In the genomic region with DNA sequence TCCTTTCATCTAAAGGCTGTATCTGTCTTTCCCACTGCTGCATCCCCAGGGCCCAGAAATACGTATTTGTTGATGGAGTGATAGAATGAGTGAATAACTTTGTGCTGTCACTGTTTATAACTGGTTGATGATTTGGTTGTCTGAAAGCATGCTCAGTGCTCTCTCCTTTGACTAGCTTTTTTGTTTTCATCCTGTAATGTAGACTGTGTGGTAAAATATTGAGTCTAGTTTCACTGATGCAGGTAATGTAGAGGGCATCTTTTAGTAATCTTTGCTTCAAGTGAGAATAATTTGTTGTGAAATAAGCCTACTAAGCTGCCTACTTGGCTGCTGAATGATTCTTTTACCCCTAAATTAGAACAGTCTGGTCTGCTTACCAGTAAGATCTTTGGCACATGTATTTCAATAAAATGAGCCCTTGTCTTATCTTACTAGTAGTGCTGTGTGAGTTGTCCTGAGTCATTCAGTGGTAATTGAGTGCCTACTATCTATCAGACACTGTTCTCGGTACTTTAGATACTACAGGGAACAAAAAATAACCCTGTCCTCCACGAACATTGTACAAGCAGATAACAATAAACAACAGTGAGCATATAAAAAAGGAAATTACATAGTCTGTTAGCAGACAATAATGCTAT, we compare ENCODE assay signal across 11 cellular contexts. TPM values are rescaled to one million over a fixed set of nuclear protein-coding genes. Genes with fewer than 3 reads are reported as not detected.
DNase-seq lines count a peak whose midpoint lies in the region; ATAC-seq and TF ChIP-seq lines count a peak whose summit lies in the region.
"Had no signal": no experiment of that assay in that cellular context is flagged by ENCODE, and none has a peak within 500 bp of the region (broad histone marks: within the 10 kb centered on the region; RNA-seq: fewer than 3 reads in every experiment).

No MANE protein-coding gene starts in this region.

- peak overlapping the region; percentile 18 for H3K27ac Mint-ChIP-seq in Calu3 (ENCODE audit: unreplicated experiment)

- intact Hi-C loops in Calu3 (cut with micrococcal nuclease; ENCODE audit: unreplicated experiment), result loop anchor here (5.0 kb wide), 1 partner anchor 40 kb away; the partner anchor contains the start of gene MAPK14

- H3K4me1 Mint-ChIP-seq in Calu3 (ENCODE audit: low read depth, unreplicated experiment), result peaks cover 47% of the 10 kb centered on the region

- no peaks in the 10 kb centered on the region for H3K27me3 ChIP-seq in osteoblast (ENCODE audit: insufficient read depth, low read length)

- no peaks in the 10 kb centered on the region for H3K27me3 Mint-ChIP-seq in Calu3 (ENCODE audit: unreplicated experiment)

- H3K27ac ChIP-seq in osteoblast (ENCODE audit: low read depth, low read length), result peak overlapping the region; percentile 40

- no peaks in the 10 kb centered on the region for H3K36me3 ChIP-seq in osteoblast (ENCODE audit: insufficient read depth, low read length)

- CTCF ChIA-PET in Calu3 (lab: Charles Lee), result no interaction called here

- TF ChIP-seq CTCF in Calu3 (IDR thresholded peaks at IDR 0.05; ENCODE audit: unreplicated experiment) (no peak), fibroblast of pulmonary artery (IDR thresholded peaks at IDR 0.05; ENCODE audit: low read length, missing control alignments) (no peak), osteoblast (IDR thresholded peaks at IDR 0.05; ENCODE audit: extremely low read depth, low read depth, low read length) (no peak)

- H3K4me1 ChIP-seq in osteoblast (ENCODE audit: insufficient read depth, low read length), result peaks cover 29% of the 10 kb centered on the region

- BruUV-seq in Calu3 (replicated peaks; lab: Mats Ljungman, UMichigan), result no TSS peak

- H4K20me1 ChIP-seq in osteoblast (ENCODE audit: insufficient read depth, low read length), result peaks cover 60% of the 10 kb centered on the region

- no peaks in the 10 kb centered on the region for H3K36me3 Mint-ChIP-seq in Calu3 (ENCODE audit: insufficient read depth, unreplicated experiment)

- H3K4me2 ChIP-seq in osteoblast (ENCODE audit: insufficient read depth, low read length), result no peak overlapping the region

- DNase-seq in Calu3, result no peak
- DNase-seq in RPMI7951 (ENCODE audit: low read depth), result peak; percentile 42
- peak; percentile 38 for DNase-seq in fibroblast of pulmonary artery (ENCODE audit: low read depth)
- peak; percentile 73 for DNase-seq in osteoblast (ENCODE audit: insufficient read length, low spot score, missing footprints)
- DNase-seq in activated effector memory CD4-positive, alpha-beta T cell treated with anti-CD3 and anti-CD28 coated beads, Interleukin-2, amount 50 U/mL, for 16 hours, result no peak
- no peak for DNase-seq in kidney glomerular epithelial cell (lab: John Stamatoyannopoulos, UW)
- DNase-seq: EL, MM.1S, NCI-H524 had no signal

- H3K4me3 ChIP-seq in fibroblast of pulmonary artery (replicated peaks; ENCODE audit: low read depth, low read length), result no peak overlapping the region
- H3K4me3 ChIP-seq in osteoblast (ENCODE audit: insufficient read depth, low read length), result no peak overlapping the region

- H2AFZ ChIP-seq in osteoblast (ENCODE audit: low read length), result no peak overlapping the region

- no peaks in the 10 kb centered on the region for H3K9me3 ChIP-seq in osteoblast (ENCODE audit: low read depth, low read length)

- no peak overlapping the region for H3K4me3 Mint-ChIP-seq in Calu3 (ENCODE audit: low read depth, unreplicated experiment)

- H3K79me2 ChIP-seq in osteoblast (ENCODE audit: insufficient read depth, low read length), result peaks cover 90% of the 10 kb centered on the region

- peaks cover 3% of the 10 kb centered on the region for H3K9me3 Mint-ChIP-seq in Calu3 (ENCODE audit: low read depth, unreplicated experiment)

- no peak for ATAC-seq in GM21529 (IDR thresholded peaks at IDR 0.05; ENCODE audit: unreplicated experiment)

RNA-seq across cellular contexts. Expression of gene MAPK14, which starts 39.9 kb away (rescaled TPM):
- total RNA-seq in Calu3 (2022) (59.5 and 60.9 TPM in 2 replicates), osteoblast (86.0 and 90.5 TPM in 2 replicates)
- 54.5 and 62.5 TPM in 2 replicates for total RNA-seq in RPMI7951 (2014; rRNA removed; shearing (Covaris generic))

RNA-seq across cellular contexts. Expression of gene SLC26A8, which starts 43.1 kb away (rescaled TPM):
- total RNA-seq in Calu3 (2022) (0.10 TPM in 1 of 2 replicates, not detected in the other), osteoblast (under 0.01 TPM in 1 of 2 replicates, not detected in the other)
- not detected in 2 replicates for total RNA-seq in RPMI7951 (2014; rRNA removed; shearing (Covaris generic))
- total RNA-seq: dermis microvascular lymphatic vessel endothelial cell had no signal

Comparison
In these comparisons a context has a peak if more than half of its experiments do, and no peak if none do; other contexts are left out.
1. DNase-seq: peak in RPMI7951 (single experiment), fibroblast of pulmonary artery (single experiment) and osteoblast (single experiment); none in Calu3 (single experiment), activated effector memory CD4-positive, alpha-beta T cell treated with anti-CD3 and anti-CD28 coated beads, Interleukin-2, amount 50 U/mL, for 16 hours (single experiment) and kidney glomerular epithelial cell (single experiment).